In genomic region chr3:87495946-87496345, GRCh38 we compare ENCODE assay signal across 8 cellular contexts.
"Had no signal": no experiment of that assay in that cellular context is flagged by ENCODE, and none has a peak within 500 bp of the region (broad histone marks: within the 10 kb centered on the region; RNA-seq: fewer than 3 reads in every experiment).

No MANE protein-coding gene starts in this region.

- DNase-seq: H9, HCEC 1CT, IMR-90, KG1 had no signal

- H3K4me3 ChIP-seq: GM23338, K562 had no signal

- H2AFZ ChIP-seq: GM23338 had no signal

- FAIRE-seq: H1, H54, K562 had no signal

- ATAC-seq: GM23338, K562 had no signal

- H3K4me2 ChIP-seq: GM23338 had no signal
